Comparison of ENCODE assay signal across 1 cellular context in genomic region chr19:488505-489417, GRCh38.
TF ChIP-seq lines count a peak whose summit lies in the region.

No MANE protein-coding gene starts in this region.

TF ChIP-seq in GM12878, 131 proteins besides CTCF, POLR2A, EP300 and RAD21 (continues in another document):
- TF ChIP-seq ETV6 (conservative IDR thresholded peaks at IDR 0.05 in 1 of 2, IDR thresholded peaks at IDR 0.05 in 1 of 2; ENCODE audit: borderline replicate concordance in 1 of 2, low read depth in 1 of 2), result no peak
- no peak for TF ChIP-seq REST (IDR thresholded peaks at IDR 0.05; ENCODE audit: low read depth, low read length)
- no peak for TF ChIP-seq PAX8 (IDR thresholded peaks at IDR 0.05)
- no peak; the same call in none of the 2 replicates for TF ChIP-seq CREB1 (IDR thresholded peaks at IDR 0.05; ENCODE audit: low read depth)
- peak; percentile 83; the same call in 1 of the 2 replicates for TF ChIP-seq TAF1 (IDR thresholded peaks at IDR 0.05; ENCODE audit: borderline replicate concordance, low read depth, low read length)
- TF ChIP-seq MEF2A (IDR thresholded peaks at IDR 0.05; ENCODE audit: insufficient read depth, low read depth, low read length), result peak; percentile 61; the same call in 1 of the 2 replicates
- no peak for TF ChIP-seq RFX5 (IDR thresholded peaks at IDR 0.05; ENCODE audit: low read depth, low read length)
- TF ChIP-seq ESRRA (IDR thresholded peaks at IDR 0.05; ENCODE audit: low read length), result peak; percentile 47; the same call in 1 of the 2 replicates
- TF ChIP-seq ASH2L (IDR thresholded peaks at IDR 0.05; ENCODE audit: borderline replicate concordance, low read depth), result no peak
- TF ChIP-seq POLR2AphosphoS2 (IDR thresholded peaks at IDR 0.05; ENCODE audit: low read depth, low read length), result peak; percentile 55; the same call in 1 of the 2 replicates
- TF ChIP-seq, protein P1, sequence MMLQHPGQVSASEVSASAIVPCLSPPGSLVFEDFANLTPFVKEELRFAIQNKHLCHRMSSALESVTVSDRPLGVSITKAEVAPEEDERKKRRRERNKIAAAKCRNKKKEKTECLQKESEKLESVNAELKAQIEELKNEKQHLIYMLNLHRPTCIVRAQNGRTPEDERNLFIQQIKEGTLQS (IDR thresholded peaks at IDR 0.05; ENCODE audit: borderline replicate concordance, extremely low read depth, low read depth, low read length), result peak; percentile 40; the same call in 1 of the 2 replicates
- TF ChIP-seq CBFB (IDR thresholded peaks at IDR 0.05; ENCODE audit: low read depth), result peak; percentile 23; the same call in 1 of the 2 replicates
- no peak for TF ChIP-seq ZNF622 (IDR thresholded peaks at IDR 0.05)
- TF ChIP-seq, protein P2, sequence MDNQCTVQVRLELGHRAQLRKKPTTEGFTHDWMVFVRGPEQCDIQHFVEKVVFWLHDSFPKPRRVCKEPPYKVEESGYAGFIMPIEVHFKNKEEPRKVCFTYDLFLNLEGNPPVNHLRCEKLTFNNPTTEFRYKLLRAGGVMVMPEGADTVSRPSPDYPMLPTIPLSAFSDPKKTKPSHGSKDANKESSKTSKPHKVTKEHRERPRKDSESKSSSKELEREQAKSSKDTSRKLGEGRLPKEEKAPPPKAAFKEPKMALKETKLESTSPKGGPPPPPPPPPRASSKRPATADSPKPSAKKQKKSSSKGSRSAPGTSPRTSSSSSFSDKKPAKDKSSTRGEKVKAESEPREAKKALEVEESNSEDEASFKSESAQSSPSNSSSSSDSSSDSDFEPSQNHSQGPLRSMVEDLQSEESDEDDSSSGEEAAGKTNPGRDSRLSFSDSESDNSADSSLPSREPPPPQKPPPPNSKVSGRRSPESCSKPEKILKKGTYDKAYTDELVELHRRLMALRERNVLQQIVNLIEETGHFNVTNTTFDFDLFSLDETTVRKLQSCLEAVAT (IDR thresholded peaks at IDR 0.05), result no peak
- TF ChIP-seq SIN3A (IDR thresholded peaks at IDR 0.05; ENCODE audit: low read depth, low read length), result peak; percentile 61; the same call in 1 of the 2 replicates
- TF ChIP-seq POU2F2 (IDR thresholded peaks at IDR 0.05; ENCODE audit: borderline replicate concordance, low read depth, low read length), result peak; percentile 72; the same call in 2 of the 3 replicates
- TF ChIP-seq MYB (IDR thresholded peaks at IDR 0.05; ENCODE audit: borderline replicate concordance, low read depth, low read length), result no peak
- peak; percentile 99 for TF ChIP-seq GATAD2B (conservative IDR thresholded peaks at IDR 0.05; ENCODE audit: low read depth)
- no peak for TF ChIP-seq CBX5 (IDR thresholded peaks at IDR 0.05; ENCODE audit: low read depth)
- no peak for TF ChIP-seq RCOR1 (conservative IDR thresholded peaks at IDR 0.05; ENCODE audit: low read depth, low read length)
- TF ChIP-seq ATF7 (IDR thresholded peaks at IDR 0.05; ENCODE audit: low read depth), result no peak
- TF ChIP-seq MTA3 (IDR thresholded peaks at IDR 0.05; ENCODE audit: borderline replicate concordance, low read length), result no peak
- no peak for TF ChIP-seq KDM1A (IDR thresholded peaks at IDR 0.05; ENCODE audit: borderline replicate concordance)
- TF ChIP-seq, protein P3, sequence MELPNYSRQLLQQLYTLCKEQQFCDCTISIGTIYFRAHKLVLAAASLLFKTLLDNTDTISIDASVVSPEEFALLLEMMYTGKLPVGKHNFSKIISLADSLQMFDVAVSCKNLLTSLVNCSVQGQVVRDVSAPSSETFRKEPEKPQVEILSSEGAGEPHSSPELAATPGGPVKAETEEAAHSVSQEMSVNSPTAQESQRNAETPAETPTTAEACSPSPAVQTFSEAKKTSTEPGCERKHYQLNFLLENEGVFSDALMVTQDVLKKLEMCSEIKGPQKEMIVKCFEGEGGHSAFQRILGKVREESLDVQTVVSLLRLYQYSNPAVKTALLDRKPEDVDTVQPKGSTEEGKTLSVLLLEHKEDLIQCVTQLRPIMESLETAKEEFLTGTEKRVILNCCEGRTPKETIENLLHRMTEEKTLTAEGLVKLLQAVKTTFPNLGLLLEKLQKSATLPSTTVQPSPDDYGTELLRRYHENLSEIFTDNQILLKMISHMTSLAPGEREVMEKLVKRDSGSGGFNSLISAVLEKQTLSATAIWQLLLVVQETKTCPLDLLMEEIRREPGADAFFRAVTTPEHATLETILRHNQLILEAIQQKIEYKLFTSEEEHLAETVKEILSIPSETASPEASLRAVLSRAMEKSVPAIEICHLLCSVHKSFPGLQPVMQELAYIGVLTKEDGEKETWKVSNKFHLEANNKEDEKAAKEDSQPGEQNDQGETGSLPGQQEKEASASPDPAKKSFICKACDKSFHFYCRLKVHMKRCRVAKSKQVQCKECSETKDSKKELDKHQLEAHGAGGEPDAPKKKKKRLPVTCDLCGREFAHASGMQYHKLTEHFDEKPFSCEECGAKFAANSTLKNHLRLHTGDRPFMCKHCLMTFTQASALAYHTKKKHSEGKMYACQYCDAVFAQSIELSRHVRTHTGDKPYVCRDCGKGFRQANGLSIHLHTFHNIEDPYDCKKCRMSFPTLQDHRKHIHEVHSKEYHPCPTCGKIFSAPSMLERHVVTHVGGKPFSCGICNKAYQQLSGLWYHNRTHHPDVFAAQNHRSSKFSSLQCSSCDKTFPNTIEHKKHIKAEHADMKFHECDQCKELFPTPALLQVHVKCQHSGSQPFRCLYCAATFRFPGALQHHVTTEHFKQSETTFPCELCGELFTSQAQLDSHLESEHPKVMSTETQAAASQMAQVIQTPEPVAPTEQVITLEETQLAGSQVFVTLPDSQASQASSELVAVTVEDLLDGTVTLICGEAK (IDR thresholded peaks at IDR 0.05; ENCODE audit: borderline replicate concordance), result peak; percentile 24; the same call in 1 of the 2 replicates
- TF ChIP-seq NR2C2 (IDR thresholded peaks at IDR 0.05; ENCODE audit: borderline replicate concordance, control insufficient read depth, insufficient read length, low read depth), result no peak
- no peak; a peak in 1 of 4 replicates for TF ChIP-seq IKZF2 (IDR thresholded peaks at IDR 0.05)
- TF ChIP-seq BCL11A (IDR thresholded peaks at IDR 0.05; ENCODE audit: low read depth, low read length), result no peak
- TF ChIP-seq RAD51 (IDR thresholded peaks at IDR 0.05), result no peak
- TF ChIP-seq, protein P4, sequence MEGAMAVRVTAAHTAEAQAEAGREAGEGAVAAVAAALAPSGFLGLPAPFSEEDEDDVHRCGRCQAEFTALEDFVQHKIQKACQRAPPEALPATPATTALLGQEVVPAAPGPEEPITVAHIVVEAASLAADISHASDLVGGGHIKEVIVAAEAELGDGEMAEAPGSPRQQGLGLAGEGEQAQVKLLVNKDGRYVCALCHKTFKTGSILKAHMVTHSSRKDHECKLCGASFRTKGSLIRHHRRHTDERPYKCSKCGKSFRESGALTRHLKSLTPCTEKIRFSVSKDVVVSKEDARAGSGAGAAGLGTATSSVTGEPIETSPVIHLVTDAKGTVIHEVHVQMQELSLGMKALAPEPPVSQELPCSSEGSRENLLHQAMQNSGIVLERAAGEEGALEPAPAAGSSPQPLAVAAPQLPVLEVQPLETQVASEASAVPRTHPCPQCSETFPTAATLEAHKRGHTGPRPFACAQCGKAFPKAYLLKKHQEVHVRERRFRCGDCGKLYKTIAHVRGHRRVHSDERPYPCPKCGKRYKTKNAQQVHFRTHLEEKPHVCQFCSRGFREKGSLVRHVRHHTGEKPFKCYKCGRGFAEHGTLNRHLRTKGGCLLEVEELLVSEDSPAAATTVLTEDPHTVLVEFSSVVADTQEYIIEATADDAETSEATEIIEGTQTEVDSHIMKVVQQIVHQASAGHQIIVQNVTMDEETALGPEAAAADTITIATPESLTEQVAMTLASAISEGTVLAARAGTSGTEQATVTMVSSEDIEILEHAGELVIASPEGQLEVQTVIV (IDR thresholded peaks at IDR 0.05; ENCODE audit: borderline replicate concordance, partially characterized antibody), result no peak
- no peak for TF ChIP-seq CHD4 (IDR thresholded peaks at IDR 0.05)
- TF ChIP-seq SIX5 (IDR thresholded peaks at IDR 0.05; ENCODE audit: low read depth, low read length, severe bottlenecking), result peak; percentile 93
- TF ChIP-seq FOS (IDR thresholded peaks at IDR 0.05; ENCODE audit: borderline replicate concordance, extremely low read depth, insufficient read length), result no peak
- peak; percentile 41; the same call in 1 of the 2 replicates for TF ChIP-seq PAX5 (IDR thresholded peaks at IDR 0.05; ENCODE audit: borderline replicate concordance, low read depth, low read length)
- TF ChIP-seq SMAD1 (IDR thresholded peaks at IDR 0.05; ENCODE audit: low read depth, partially characterized antibody), result no peak
- peak; percentile 92 for TF ChIP-seq BACH1 (IDR thresholded peaks at IDR 0.05; ENCODE audit: borderline replicate concordance)
- TF ChIP-seq, protein P5, sequence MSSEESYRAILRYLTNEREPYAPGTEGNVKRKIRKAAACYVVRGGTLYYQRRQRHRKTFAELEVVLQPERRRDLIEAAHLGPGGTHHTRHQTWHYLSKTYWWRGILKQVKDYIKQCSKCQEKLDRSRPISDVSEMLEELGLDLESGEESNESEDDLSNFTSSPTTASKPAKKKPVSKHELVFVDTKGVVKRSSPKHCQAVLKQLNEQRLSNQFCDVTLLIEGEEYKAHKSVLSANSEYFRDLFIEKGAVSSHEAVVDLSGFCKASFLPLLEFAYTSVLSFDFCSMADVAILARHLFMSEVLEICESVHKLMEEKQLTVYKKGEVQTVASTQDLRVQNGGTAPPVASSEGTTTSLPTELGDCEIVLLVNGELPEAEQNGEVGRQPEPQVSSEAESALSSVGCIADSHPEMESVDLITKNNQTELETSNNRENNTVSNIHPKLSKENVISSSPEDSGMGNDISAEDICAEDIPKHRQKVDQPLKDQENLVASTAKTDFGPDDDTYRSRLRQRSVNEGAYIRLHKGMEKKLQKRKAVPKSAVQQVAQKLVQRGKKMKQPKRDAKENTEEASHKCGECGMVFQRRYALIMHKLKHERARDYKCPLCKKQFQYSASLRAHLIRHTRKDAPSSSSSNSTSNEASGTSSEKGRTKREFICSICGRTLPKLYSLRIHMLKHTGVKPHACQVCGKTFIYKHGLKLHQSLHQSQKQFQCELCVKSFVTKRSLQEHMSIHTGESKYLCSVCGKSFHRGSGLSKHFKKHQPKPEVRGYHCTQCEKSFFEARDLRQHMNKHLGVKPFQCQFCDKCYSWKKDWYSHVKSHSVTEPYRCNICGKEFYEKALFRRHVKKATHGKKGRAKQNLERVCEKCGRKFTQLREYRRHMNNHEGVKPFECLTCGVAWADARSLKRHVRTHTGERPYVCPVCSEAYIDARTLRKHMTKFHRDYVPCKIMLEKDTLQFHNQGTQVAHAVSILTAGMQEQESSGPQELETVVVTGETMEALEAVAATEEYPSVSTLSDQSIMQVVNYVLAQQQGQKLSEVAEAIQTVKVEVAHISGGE (CRISPR knock-in tag; IDR thresholded peaks at IDR 0.05), result peak; percentile 62
- no peak for TF ChIP-seq ZNF274 (IDR thresholded peaks at IDR 0.05; ENCODE audit: insufficient read depth, insufficient read length)
- TF ChIP-seq SUZ12 (IDR thresholded peaks at IDR 0.05; ENCODE audit: unreplicated experiment), result no peak
- no peak for TF ChIP-seq HDAC2 (IDR thresholded peaks at IDR 0.05)
- peak; percentile 87; the same call in 1 of the 2 replicates for TF ChIP-seq NKRF (conservative IDR thresholded peaks at IDR 0.05)
- TF ChIP-seq CREM (IDR thresholded peaks at IDR 0.05; ENCODE audit: low read depth), result peak; percentile 74
- TF ChIP-seq MEF2B (IDR thresholded peaks at IDR 0.05; ENCODE audit: partially characterized antibody, poor library complexity, severe bottlenecking), result no peak
- TF ChIP-seq RBBP5 (conservative IDR thresholded peaks at IDR 0.05), result no peak
- no peak for TF ChIP-seq YBX1 (IDR thresholded peaks at IDR 0.05)
- peak; percentile 72 for TF ChIP-seq CHD2 (IDR thresholded peaks at IDR 0.05; ENCODE audit: borderline replicate concordance, low read depth, low read length)
- no peak for TF ChIP-seq ZBED1 (IDR thresholded peaks at IDR 0.05; ENCODE audit: borderline replicate concordance)
- no peak for TF ChIP-seq FOXM1 (IDR thresholded peaks at IDR 0.05; ENCODE audit: low read depth, low read length)
- peak in 1 of 2 experiments; percentile 42; a peak in 1 of 4 replicates for TF ChIP-seq SRF (IDR thresholded peaks at IDR 0.05; ENCODE audit: low read depth in 2 of 2, low read length in 2 of 2)
- TF ChIP-seq ZNF207 (IDR thresholded peaks at IDR 0.05; ENCODE audit: borderline replicate concordance), result peak; percentile 98
- TF ChIP-seq BRCA1 (IDR thresholded peaks at IDR 0.05; ENCODE audit: low read depth, low read length), result no peak
